In the genomic region with DNA sequence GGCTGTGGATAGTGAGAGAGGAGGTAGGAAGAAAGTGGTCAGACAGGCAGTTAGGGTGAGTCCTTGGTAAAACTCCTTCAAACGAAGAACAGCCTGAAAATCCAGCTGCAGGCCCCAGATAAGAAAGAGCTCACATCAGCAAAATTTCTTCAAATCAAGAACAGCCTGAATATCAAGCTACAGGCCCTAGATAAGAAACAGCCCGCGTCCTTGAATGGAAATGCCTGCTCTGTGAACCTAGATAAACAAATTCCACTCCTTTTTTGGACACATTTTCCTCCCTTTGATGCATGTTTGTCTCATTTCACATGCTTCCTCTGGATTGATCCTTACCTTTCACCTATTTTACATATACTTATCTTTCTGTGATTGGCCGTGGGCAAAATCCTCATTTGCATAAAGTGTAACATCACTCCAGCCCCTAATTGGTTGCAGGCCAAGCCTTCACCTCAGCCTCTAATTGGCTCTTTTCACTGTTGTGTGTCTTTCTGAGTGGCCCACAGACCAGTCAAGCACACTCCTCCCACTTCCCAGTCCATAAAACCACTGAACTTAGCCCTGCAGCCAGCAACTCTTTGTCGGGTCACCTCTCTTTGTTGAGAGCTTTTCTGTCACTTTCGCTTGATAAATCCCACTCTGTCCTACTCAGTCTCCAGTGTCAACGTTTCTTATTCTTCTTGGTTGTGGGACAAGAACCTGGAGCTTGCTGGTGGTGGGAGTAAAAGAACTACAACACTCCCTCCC, we compare ENCODE assay signal across 18 cellular contexts. TPM values are rescaled to one million over a fixed set of nuclear protein-coding genes. Genes with fewer than 3 reads are reported as not detected.
DNase-seq lines count a peak whose midpoint lies in the region; ATAC-seq, FAIRE-seq and TF ChIP-seq lines count a peak whose summit lies in the region.
"Had no signal": no experiment of that assay in that cellular context is flagged by ENCODE, and none has a peak within 500 bp of the region (broad histone marks: within the 10 kb centered on the region; RNA-seq: fewer than 3 reads in every experiment).

No MANE protein-coding gene starts in this region.

- TF ChIP-seq CTCF in A549 (IDR thresholded peaks at IDR 0.05) (no peak), endothelial cell of umbilical vein (IDR thresholded peaks at IDR 0.05; ENCODE audit: extremely low read depth in 1 of 2, insufficient read depth in 1 of 2, low read depth in 1 of 2, low read length in 2 of 2) (no peak), nephron (IDR thresholded peaks at IDR 0.05; ENCODE audit: unreplicated experiment in 3 of 3) (no peak), GM10266 (IDR thresholded peaks at IDR 0.05; ENCODE audit: control insufficient read depth, insufficient read depth, low read depth, missing control alignments) (no peak), ascending aorta (IDR thresholded peaks at IDR 0.05) (no peak)

- H3K27ac Mint-ChIP-seq in nephron, result peak overlapping the region; percentile 91 to 100 (median 97)
- no peak overlapping the region for H3K27ac Mint-ChIP-seq in activated CD8-positive, alpha-beta T cell treated with anti-CD3 and anti-CD28 coated beads, Interleukin-2, amount 10 ng/mL, durations not matched to agents 7 days and 5 days

- peaks cover 20% of the 10 kb centered on the region for H3K9me3 ChIP-seq in A549
- no peaks in the 10 kb centered on the region for H3K9me3 ChIP-seq in endothelial cell of umbilical vein (replicated peaks; ENCODE audit: control insufficient read depth, insufficient read depth, low read length)
- peaks cover 0 to 9% of the 10 kb centered on the region in 2 donors for H3K9me3 ChIP-seq in ascending aorta
- H3K9me3 ChIP-seq: HAP-1, SJCRH30 had no signal

- H3K4me2 ChIP-seq in A549, result no peak overlapping the region
- no peak overlapping the region for H3K4me2 ChIP-seq in endothelial cell of umbilical vein (ENCODE audit: insufficient read depth, low read length)

- TF ChIP-seq POLR2A in A549 (IDR thresholded peaks at IDR 0.05; ENCODE audit: low read length) (no peak), endothelial cell of umbilical vein (IDR thresholded peaks at IDR 0.05; ENCODE audit: low read depth, low read length) (no peak)

- no peak overlapping the region for H3K9ac ChIP-seq in endothelial cell of umbilical vein (replicated peaks; ENCODE audit: extremely low read depth, insufficient read depth, low read length)

- CTCF ChIA-PET in A549 (lab: Yijun Ruan, JAX) (interaction anchor here (0.8 to 2.7 kb wide), 8 partner anchors 10 to 126 kb away, joined by 3 to 12 read pairs (median 3); no protein-coding TSS in a partner anchor), endothelial cell of umbilical vein (lab: Charles Lee) (interaction anchor here (2.2 kb wide), 1 partner anchor 23 kb away, joined by 9 read pairs; no protein-coding TSS in a partner anchor)
- CTCF ChIA-PET in activated CD8-positive, alpha-beta T cell treated with anti-CD3 and anti-CD28 coated beads, Interleukin-2, amount 10 ng/mL, durations not matched to agents 7 days and 5 days (lab: Charles Lee), result interaction anchor here (0.9 to 1.8 kb wide), 3 partner anchors 9 to 23 kb away, joined by 3 to 9 read pairs (median 4); no protein-coding TSS in a partner anchor

- H3K4me1 Mint-ChIP-seq in nephron, result peaks cover 13% of the 10 kb centered on the region
- H3K4me1 Mint-ChIP-seq in activated CD8-positive, alpha-beta T cell treated with anti-CD3 and anti-CD28 coated beads, Interleukin-2, amount 10 ng/mL, durations not matched to agents 7 days and 5 days (ENCODE audit: low read depth), result no peaks in the 10 kb centered on the region
- H3K4me1 Mint-ChIP-seq: central memory CD8-positive, alpha-beta T cell had no signal

- no peaks in the 10 kb centered on the region for H3K27me3 Mint-ChIP-seq in nephron (ENCODE audit: low read depth)
- H3K27me3 Mint-ChIP-seq in activated CD8-positive, alpha-beta T cell treated with anti-CD3 and anti-CD28 coated beads, Interleukin-2, amount 10 ng/mL, durations not matched to agents 7 days and 5 days (ENCODE audit: low read depth), result no peaks in the 10 kb centered on the region

- no peaks in the 10 kb centered on the region for H3K9me1 ChIP-seq in endothelial cell of umbilical vein (replicated peaks; ENCODE audit: control insufficient read depth, extremely low read depth, insufficient read depth, low read length)

- no peak for TF ChIP-seq RAD21 in A549 (conservative IDR thresholded peaks at IDR 0.05 in 1 of 2, IDR thresholded peaks at IDR 0.05 in 1 of 2)

- H3K36me3 ChIP-seq in endothelial cell of umbilical vein (ENCODE audit: control insufficient read depth in 2 of 2, extremely low read depth in 1 of 2, insufficient read depth in 2 of 2, low read length in 2 of 2) (no peaks in the 10 kb centered on the region), ascending aorta (no peaks in the 10 kb centered on the region)
- H3K36me3 ChIP-seq: HAP-1, SJCRH30 had no signal

- POLR2A ChIA-PET in A549 (lab: Yijun Ruan, JAX), result interaction anchor here (1.1 kb wide), 1 partner anchor 12 kb away, joined by 4 read pairs; no protein-coding TSS in a partner anchor
- POLR2A ChIA-PET in endothelial cell of umbilical vein (lab: Charles Lee), result no interaction called here
- POLR2A ChIA-PET in activated CD8-positive, alpha-beta T cell treated with anti-CD3 and anti-CD28 coated beads, Interleukin-2, amount 10 ng/mL, durations not matched to agents 7 days and 5 days (lab: Charles Lee), result no interaction called here

- ATAC-seq in A549, result 0 out of 6 replicates have a peak, but pooled peaks of 1 of the 2 experiments have one; percentile 24
- no peak for ATAC-seq in activated CD8-positive, alpha-beta T cell treated with anti-CD3 and anti-CD28 coated beads, Interleukin-2, amount 10 ng/mL, durations not matched to agents 7 days and 5 days

- H4K20me1 ChIP-seq in endothelial cell of umbilical vein (replicated peaks; ENCODE audit: control insufficient read depth, extremely low read depth, insufficient read depth, low read length), result no peaks in the 10 kb centered on the region

- H3K79me2 ChIP-seq in endothelial cell of umbilical vein (ENCODE audit: control insufficient read depth, insufficient read depth, low read length), result no peaks in the 10 kb centered on the region

- FAIRE-seq in A549 (lab: Jason Lieb, UNC) (no peak), endothelial cell of umbilical vein (lab: Jason Lieb, UNC) (no peak)

- H3K4me1 ChIP-seq in A549 (no peaks in the 10 kb centered on the region), endothelial cell of umbilical vein (ENCODE audit: control insufficient read depth, extremely low read depth, insufficient read depth, low read length) (no peaks in the 10 kb centered on the region), ascending aorta (no peaks in the 10 kb centered on the region)
- H3K4me1 ChIP-seq: HAP-1, SJCRH30 had no signal

- peaks cover 8% of the 10 kb centered on the region for H3K9me3 Mint-ChIP-seq in nephron
- no peaks in the 10 kb centered on the region for H3K9me3 Mint-ChIP-seq in activated CD8-positive, alpha-beta T cell treated with anti-CD3 and anti-CD28 coated beads, Interleukin-2, amount 10 ng/mL, durations not matched to agents 7 days and 5 days (ENCODE audit: insufficient read depth)
- H3K9me3 Mint-ChIP-seq: central memory CD8-positive, alpha-beta T cell had no signal

- intact Hi-C loops in endothelial cell of umbilical vein (cut with micrococcal nuclease), result no loop called here
- intact Hi-C loops in ascending aorta (cut with DNase I), result no loop called here

- dilution Hi-C loops in endothelial cell of umbilical vein (cut with MboI; ENCODE audit: extremely low pct_ligation_motif_present, low sequenced_read_pairs), result no loop called here

- H3K27me3 ChIP-seq in endothelial cell of umbilical vein (ENCODE audit: control insufficient read depth in 2 of 2, insufficient read depth in 2 of 2, low read length in 2 of 2) (no peaks in the 10 kb centered on the region), ascending aorta (no peaks in the 10 kb centered on the region)
- H3K27me3 ChIP-seq: SJCRH30 had no signal

- no peak for TF ChIP-seq EP300 in A549 (IDR thresholded peaks at IDR 0.05)

- H3K36me3 Mint-ChIP-seq in nephron (ENCODE audit: low read depth), result no peaks in the 10 kb centered on the region
- no peaks in the 10 kb centered on the region for H3K36me3 Mint-ChIP-seq in activated CD8-positive, alpha-beta T cell treated with anti-CD3 and anti-CD28 coated beads, Interleukin-2, amount 10 ng/mL, durations not matched to agents 7 days and 5 days (ENCODE audit: low read depth)

- no peak for DNase-seq in A549 (ENCODE audit: low read depth in 1 of 2, low spot score in 1 of 2)
- DNase-seq in OCI-M1 (lab: John Stamatoyannopoulos, UW), result peak; percentile 98
- peak; percentile 45 for DNase-seq in endothelial cell of umbilical vein (ENCODE audit: low read depth, low spot score)
- DNase-seq in GM10266 (ENCODE audit: extremely low spot score), result no peak
- DNase-seq in activated CD8-positive, alpha-beta T cell treated with anti-CD3 and anti-CD28 coated beads, Interleukin-2, amount 10 ng/mL, durations not matched to agents 7 days and 5 days, result no peak
- DNase-seq in NCI-H510A treated with DMSO at 0.1 percent for 48 hours (lab: John Stamatoyannopoulos, UW), result no peak
- DNase-seq in ascending aorta (ENCODE audit: low spot score in 2 of 2), result no peak
- DNase-seq: activated naive CD4-positive, alpha-beta T cell treated with Interleukin-2 at 50 U/mL for 16 hours; NK-92 treated with Interleukin-12 subunit alpha and Interleukin-12 subunit beta, amount 100 ng/mL, for 24 hours; SJCRH30 had no signal

- 71% methylated on average over 7 of the region's 7 CpGs for WGBS in A549 (ENCODE audit: missing lambda C conversion rate)

- H2AFZ ChIP-seq in endothelial cell of umbilical vein (ENCODE audit: low read depth, low read length), result no peak overlapping the region

- H3K4me3 ChIP-seq in A549, result no peak overlapping the region
- no peak overlapping the region for H3K4me3 ChIP-seq in endothelial cell of umbilical vein (replicated peaks in 1 of 3; ENCODE audit: insufficient read depth in 1 of 3, low read depth in 1 of 3, low read length in 3 of 3)
- H3K4me3 ChIP-seq in ascending aorta, result no peak overlapping the region
- H3K4me3 ChIP-seq: HAP-1, SJCRH30, skin epidermis had no signal

- no TSS peak for BruUV-seq in endothelial cell of umbilical vein (replicated peaks; lab: Mats Ljungman, UMichigan)

- H3K4me3 Mint-ChIP-seq in nephron, result no peak overlapping the region
- no peak overlapping the region for H3K4me3 Mint-ChIP-seq in activated CD8-positive, alpha-beta T cell treated with anti-CD3 and anti-CD28 coated beads, Interleukin-2, amount 10 ng/mL, durations not matched to agents 7 days and 5 days
- H3K4me3 Mint-ChIP-seq: central memory CD8-positive, alpha-beta T cell had no signal

- no peak overlapping the region for H3K27ac ChIP-seq in A549
- H3K27ac ChIP-seq in endothelial cell of umbilical vein (ENCODE audit: insufficient read depth, low read depth, low read length), result no peak overlapping the region
- H3K27ac ChIP-seq in ascending aorta, result no peak overlapping the region
- H3K27ac ChIP-seq: SJCRH30, skin epidermis had no signal

RNA-seq across cellular contexts. Expression of a gene that starts 6.0 kb away (rescaled TPM):
- polyA plus RNA-seq in A549 (2011; rRNA removed) (not detected in 2 replicates), A549 (2017; fragmentation: RNase III; extraction: RNeasy Plus Mini Kit Qiagen cat#74134 plus additional on column Dnase treatment) (not detected in 3 replicates), endothelial cell of umbilical vein (not detected in 2 replicates)
- polyA plus RNA-seq in A549 (2012; cell fraction: cytosol; rRNA removed), result not detected in 2 replicates
- polyA plus RNA-seq in A549 (2012; cell fraction: nucleus; rRNA removed), result not detected in 2 replicates
- not detected in 2 replicates for polyA minus RNA-seq in A549 (2011; rRNA and poly(A)+ RNA removed)
- total RNA-seq in endothelial cell of umbilical vein (not detected in 2 replicates), ascending aorta (2.1 TPM)
- not detected in 2 replicates for polyA plus RNA-seq in endothelial cell of umbilical vein (2011; cell fraction: cytosol; rRNA removed)
- not detected in 2 replicates for polyA plus RNA-seq in endothelial cell of umbilical vein (2011; cell fraction: nucleus; rRNA removed)
- polyA plus RNA-seq in endothelial cell of umbilical vein (2012), result not detected in 2 replicates
- polyA minus RNA-seq in endothelial cell of umbilical vein, result not detected in 2 replicates
- not detected for polyA minus RNA-seq in endothelial cell of umbilical vein (2011; cell fraction: cytosol; rRNA and poly(A)+ RNA removed)
- polyA minus RNA-seq in endothelial cell of umbilical vein (2011; cell fraction: nucleus; rRNA and poly(A)+ RNA removed), result not detected in 2 replicates
- total RNA-seq in activated CD8-positive, alpha-beta T cell treated with anti-CD3 and anti-CD28 coated beads, Interleukin-2, amount 10 ng/mL, durations not matched to agents 7 days and 5 days, result not detected
- total RNA-seq: A673; activated CD8-positive, alpha-beta memory T cell treated with anti-CD3 and anti-CD28 coated beads for 36 hours; lower leg skin; MCF 10A; SJCRH30 had no signal

RNA-seq across cellular contexts. Expression of a gene that starts 33.1 kb away (rescaled TPM):
- polyA plus RNA-seq in A549 (2011; rRNA removed) (not detected in 2 replicates), A549 (2017; fragmentation: RNase III; extraction: RNeasy Plus Mini Kit Qiagen cat#74134 plus additional on column Dnase treatment) (not detected in 3 replicates), endothelial cell of umbilical vein (not detected in 2 replicates)
- not detected in 2 replicates for polyA plus RNA-seq in A549 (2012; cell fraction: cytosol; rRNA removed)
- polyA plus RNA-seq in A549 (2012; cell fraction: nucleus; rRNA removed), result not detected in 2 replicates
- not detected in 2 replicates for polyA minus RNA-seq in A549 (2011; rRNA and poly(A)+ RNA removed)
- total RNA-seq in endothelial cell of umbilical vein (not detected in 2 replicates), ascending aorta (not detected)
- not detected in 2 replicates for polyA plus RNA-seq in endothelial cell of umbilical vein (2011; cell fraction: cytosol; rRNA removed)
- polyA plus RNA-seq in endothelial cell of umbilical vein (2011; cell fraction: nucleus; rRNA removed), result not detected in 2 replicates
- polyA plus RNA-seq in endothelial cell of umbilical vein (2012), result not detected in 2 replicates
- polyA minus RNA-seq in endothelial cell of umbilical vein, result not detected in 2 replicates
- polyA minus RNA-seq in endothelial cell of umbilical vein (2011; cell fraction: cytosol; rRNA and poly(A)+ RNA removed), result not detected
- polyA minus RNA-seq in endothelial cell of umbilical vein (2011; cell fraction: nucleus; rRNA and poly(A)+ RNA removed), result not detected in 2 replicates
- total RNA-seq in activated CD8-positive, alpha-beta T cell treated with anti-CD3 and anti-CD28 coated beads, Interleukin-2, amount 10 ng/mL, durations not matched to agents 7 days and 5 days, result not detected
- total RNA-seq: A673; activated CD8-positive, alpha-beta memory T cell treated with anti-CD3 and anti-CD28 coated beads for 36 hours; lower leg skin; MCF 10A; SJCRH30 had no signal

Comparison
In these comparisons a context has a peak if more than half of its experiments do, and no peak if none do; other contexts are left out.
1. DNase-seq: peak in OCI-M1 (single experiment) and endothelial cell of umbilical vein (single experiment); none in A549 (0 of 2), GM10266 (single experiment), activated CD8-positive, alpha-beta T cell treated with anti-CD3 and anti-CD28 coated beads, Interleukin-2, amount 10 ng/mL, durations not matched to agents 7 days and 5 days (single experiment), NCI-H510A treated with DMSO at 0.1 percent for 48 hours (single experiment) and ascending aorta (0 of 2).